8 cellular contexts compared by ENCODE assay signal in the genomic region with DNA sequence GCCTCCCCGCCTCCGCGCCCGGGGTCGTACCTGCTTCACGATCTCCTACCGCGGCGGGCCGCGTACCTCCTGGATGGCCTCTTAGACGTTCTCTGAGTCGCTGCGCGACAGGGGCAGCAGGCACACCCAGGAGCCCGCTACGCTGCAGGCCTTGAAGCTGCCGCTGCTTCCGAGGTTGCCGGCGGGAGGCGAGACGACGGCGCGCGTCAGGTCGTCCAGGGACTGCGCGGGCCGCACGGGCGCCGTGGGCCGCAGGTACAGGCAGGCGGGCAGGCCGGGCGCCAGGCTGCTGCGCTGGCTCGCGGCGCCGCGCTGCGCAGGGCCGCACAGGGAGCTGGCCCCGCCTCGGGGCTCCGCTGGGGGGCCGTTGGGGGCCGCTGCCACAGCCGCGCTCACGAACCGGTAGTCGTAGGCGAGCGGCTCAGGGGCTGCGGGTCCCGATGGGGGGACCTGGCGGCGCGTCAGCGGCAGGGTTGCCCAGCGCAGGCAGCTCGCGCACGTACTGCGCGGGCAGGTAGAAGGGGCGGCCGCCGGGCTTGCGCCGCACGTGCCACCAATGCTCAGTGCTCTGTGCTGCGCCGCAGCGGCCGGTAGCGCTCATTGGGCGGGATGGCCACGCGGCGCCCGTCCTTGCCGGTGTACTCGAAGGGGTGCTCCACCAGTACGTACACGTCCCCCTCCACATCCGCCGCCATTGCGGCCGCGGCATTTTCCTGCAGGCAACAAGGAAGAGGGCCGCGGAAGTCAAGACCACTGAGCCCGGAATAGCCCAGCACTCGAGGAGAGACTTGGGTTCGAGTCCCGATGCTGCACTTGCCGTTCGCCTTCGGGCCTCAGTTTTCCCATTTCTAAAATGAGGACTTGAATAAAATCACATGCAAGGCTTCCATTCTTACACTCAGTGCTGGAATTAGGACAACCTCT.
DNase-seq lines count a peak whose midpoint lies in the region; ATAC-seq, FAIRE-seq and TF ChIP-seq lines count a peak whose summit lies in the region.

No MANE protein-coding gene starts in this region.

- TF ChIP-seq EP300 in SK-N-SH (IDR thresholded peaks at IDR 0.05; ENCODE audit: borderline replicate concordance in 1 of 2, low read depth in 1 of 2, low read length in 1 of 2), result no peak

- H3K79me2 ChIP-seq in PC-3 (ENCODE audit: low read length), result peaks cover 3% of the 10 kb centered on the region; the same call in 1 of the 2 replicates
- H3K79me2 ChIP-seq in SK-N-SH (ENCODE audit: insufficient read depth), result no peaks in the 10 kb centered on the region

- H3K4me1 ChIP-seq in PC-3 (ENCODE audit: insufficient read depth, low read length) (peaks cover 8% of the 10 kb centered on the region; the same call in 1 of the 2 replicates), esophagus (ENCODE audit: control insufficient read depth in 2 of 2, insufficient read depth in 2 of 2, low read length in 1 of 2) (peaks cover 5 to 29% of the 10 kb centered on the region in 2 donors), neutrophil (ENCODE audit: control insufficient read depth in 1 of 2, insufficient read depth in 1 of 2, low read depth in 1 of 2, low read length in 1 of 2) (peaks cover 71 to 72% of the 10 kb centered on the region in 2 experiments), SK-N-SH (ENCODE audit: control insufficient read depth in 1 of 2, insufficient read depth in 2 of 2, low read depth in 1 of 2, low read length in 1 of 2) (peaks cover 6 to 17% of the 10 kb centered on the region in 2 experiments; a peak in 3 of 4 replicates)

- H3K9me2 ChIP-seq in PC-3 (replicated peaks; ENCODE audit: low read length) (no peaks in the 10 kb centered on the region), SK-N-SH (no peaks in the 10 kb centered on the region)

- H3K27me3 ChIP-seq in PC-3 (ENCODE audit: low read length), result no peaks in the 10 kb centered on the region
- H3K27me3 ChIP-seq in esophagus (ENCODE audit: control insufficient read depth in 1 of 2, insufficient read depth in 2 of 2, low read length in 2 of 2), result no peaks in the 10 kb centered on the region
- peaks cover 27% of the 10 kb centered on the region for H3K27me3 ChIP-seq in neutrophil
- H3K27me3 ChIP-seq in SK-N-SH (ENCODE audit: insufficient read depth), result no peaks in the 10 kb centered on the region

- BruUV-seq in PC-3 (replicated peaks; lab: Mats Ljungman, UMichigan), result no TSS peak

- intact Hi-C loops in PC-3 (cut with micrococcal nuclease), result loop anchor here (5.0 kb wide), 3 partner anchors 49 to 184 kb away; a partner anchor contains a TSS

- H2AFZ ChIP-seq in PC-3 (ENCODE audit: low read length) (no peak overlapping the region), SK-N-SH (ENCODE audit: low read depth) (no peak overlapping the region)

- peak; percentile 15 for FAIRE-seq in GM18507 (lab: Jason Lieb, UNC)

- TF ChIP-seq RAD21 in SK-N-SH (IDR thresholded peaks at IDR 0.05; ENCODE audit: low read length), result no peak

- H3K9me3 ChIP-seq in PC-3 (ENCODE audit: low read length), result no peaks in the 10 kb centered on the region
- no peaks in the 10 kb centered on the region for H3K9me3 ChIP-seq in esophagus (ENCODE audit: control insufficient read depth in 2 of 2, insufficient read depth in 1 of 2, low read depth in 1 of 2, low read length in 1 of 2)
- no peaks in the 10 kb centered on the region for H3K9me3 ChIP-seq in neutrophil
- H3K9me3 ChIP-seq in SK-N-SH, result no peaks in the 10 kb centered on the region

- WGBS in esophagus, 2 donors, result 21 to 22% methylated on average over 98 to 104 of the region's 104 CpGs
- 98% methylated on average over 74 of the region's 104 CpGs for WGBS in SK-N-SH (ENCODE audit: low lambda C conversion rate)

- POLR2A ChIA-PET in PC-3 (lab: Charles Lee; ENCODE audit: unreplicated experiment) (no interaction called here), SK-N-SH (lab: Yijun Ruan, JAX) (no interaction called here)

- no peak for ATAC-seq in PC-3

- H3K36me3 ChIP-seq in PC-3 (ENCODE audit: low read depth, low read length) (no peaks in the 10 kb centered on the region), esophagus (ENCODE audit: control insufficient read depth in 2 of 2, insufficient read depth in 2 of 2, low read length in 1 of 2) (peaks cover 0 to 6% of the 10 kb centered on the region in 2 donors), neutrophil (peaks cover 32% of the 10 kb centered on the region), SK-N-SH (replicated peaks in 1 of 2; ENCODE audit: control insufficient read depth in 1 of 2, insufficient read depth in 2 of 2, low read length in 1 of 2) (peaks cover 0 to 9% of the 10 kb centered on the region in 2 experiments)

- H3K9ac ChIP-seq in PC-3 (ENCODE audit: low read length) (no peak overlapping the region), SK-N-SH (no peak overlapping the region)

- H3K4me3 ChIP-seq in PC-3 (ENCODE audit: low read length) (peak overlapping the region; percentile 58), esophagus (ENCODE audit: low read depth in 1 of 2, low read length in 2 of 2) (peak overlapping the region; percentile 46 to 61), neutrophil (ENCODE audit: low read depth in 1 of 2, low read length in 1 of 2) (peak overlapping the region; percentile 80 to 87), SK-N-SH (ENCODE audit: low read depth in 2 of 2, low read length in 1 of 2) (no peak overlapping the region)

- CTCF ChIA-PET in PC-3 (lab: Charles Lee), result interaction anchor here (0.6 to 0.7 kb wide), 2 partner anchors 9 to 55 kb away, joined by 10 to 11 read pairs; no protein-coding TSS in a partner anchor
- CTCF ChIA-PET in SK-N-SH (lab: Yijun Ruan, JAX), result interaction anchor here (0.5 to 3.0 kb wide), 3 partner anchors 15 to 358 kb away, joined by 4 to 19 read pairs (median 12); no protein-coding TSS in a partner anchor

- H3K27ac ChIP-seq in PC-3 (ENCODE audit: low read length) (no peak overlapping the region), esophagus (ENCODE audit: low read depth in 2 of 2, low read length in 1 of 2) (peak overlapping the region in 1 of 2 donors; percentile 82), neutrophil (peak overlapping the region; percentile 86), SK-N-SH (ENCODE audit: low read depth in 2 of 2, low read length in 1 of 2) (no peak overlapping the region)

- H4K20me1 ChIP-seq in PC-3 (ENCODE audit: low read length) (no peaks in the 10 kb centered on the region), SK-N-SH (ENCODE audit: insufficient read depth) (no peaks in the 10 kb centered on the region)

- H3F3A ChIP-seq in PC-3 (ENCODE audit: low read length, unreplicated experiment) (no peaks in the 10 kb centered on the region), SK-N-SH (replicated peaks; ENCODE audit: insufficient read depth) (peaks cover 21% of the 10 kb centered on the region)

- DNase-seq in GM18507 (ENCODE audit: extremely low spot score, insufficient read length, low read depth), result no peak
- peak; percentile 40 for DNase-seq in PC-3
- no peak for DNase-seq in Kasumi-1 (lab: John Stamatoyannopoulos, UW)
- no peak for DNase-seq in HPDE6-E6E7 (ENCODE audit: extremely low spot score)
- no peak for DNase-seq in SIG-M5 (lab: John Stamatoyannopoulos, UW)
- no peak for DNase-seq in SK-N-SH

- H3K4me2 ChIP-seq in PC-3 (ENCODE audit: low read length) (peak overlapping the region; percentile 82), SK-N-SH (no peak overlapping the region)

- TF ChIP-seq CTCF in PC-3 (conservative IDR thresholded peaks at IDR 0.05; ENCODE audit: low read depth, low read length) (no peak), neutrophil (IDR thresholded peaks at IDR 0.05) (no peak), SK-N-SH (IDR thresholded peaks at IDR 0.05) (no peak)

TF ChIP-seq in SK-N-SH, 30 proteins besides CTCF, POLR2A, EP300 and RAD21:
- TF ChIP-seq, protein P1, sequence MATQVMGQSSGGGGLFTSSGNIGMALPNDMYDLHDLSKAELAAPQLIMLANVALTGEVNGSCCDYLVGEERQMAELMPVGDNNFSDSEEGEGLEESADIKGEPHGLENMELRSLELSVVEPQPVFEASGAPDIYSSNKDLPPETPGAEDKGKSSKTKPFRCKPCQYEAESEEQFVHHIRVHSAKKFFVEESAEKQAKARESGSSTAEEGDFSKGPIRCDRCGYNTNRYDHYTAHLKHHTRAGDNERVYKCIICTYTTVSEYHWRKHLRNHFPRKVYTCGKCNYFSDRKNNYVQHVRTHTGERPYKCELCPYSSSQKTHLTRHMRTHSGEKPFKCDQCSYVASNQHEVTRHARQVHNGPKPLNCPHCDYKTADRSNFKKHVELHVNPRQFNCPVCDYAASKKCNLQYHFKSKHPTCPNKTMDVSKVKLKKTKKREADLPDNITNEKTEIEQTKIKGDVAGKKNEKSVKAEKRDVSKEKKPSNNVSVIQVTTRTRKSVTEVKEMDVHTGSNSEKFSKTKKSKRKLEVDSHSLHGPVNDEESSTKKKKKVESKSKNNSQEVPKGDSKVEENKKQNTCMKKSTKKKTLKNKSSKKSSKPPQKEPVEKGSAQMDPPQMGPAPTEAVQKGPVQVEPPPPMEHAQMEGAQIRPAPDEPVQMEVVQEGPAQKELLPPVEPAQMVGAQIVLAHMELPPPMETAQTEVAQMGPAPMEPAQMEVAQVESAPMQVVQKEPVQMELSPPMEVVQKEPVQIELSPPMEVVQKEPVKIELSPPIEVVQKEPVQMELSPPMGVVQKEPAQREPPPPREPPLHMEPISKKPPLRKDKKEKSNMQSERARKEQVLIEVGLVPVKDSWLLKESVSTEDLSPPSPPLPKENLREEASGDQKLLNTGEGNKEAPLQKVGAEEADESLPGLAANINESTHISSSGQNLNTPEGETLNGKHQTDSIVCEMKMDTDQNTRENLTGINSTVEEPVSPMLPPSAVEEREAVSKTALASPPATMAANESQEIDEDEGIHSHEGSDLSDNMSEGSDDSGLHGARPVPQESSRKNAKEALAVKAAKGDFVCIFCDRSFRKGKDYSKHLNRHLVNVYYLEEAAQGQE (IDR thresholded peaks at IDR 0.05; ENCODE audit: low read depth, low read length), result no peak
- TF ChIP-seq GABPA (IDR thresholded peaks at IDR 0.05; ENCODE audit: low read depth), result no peak
- no peak for TF ChIP-seq SMC3 (IDR thresholded peaks at IDR 0.05; ENCODE audit: low read depth, low read length)
- no peak for TF ChIP-seq GATA2 (CRISPR knock-in tag; IDR thresholded peaks at IDR 0.05)

Comparison
In these comparisons a context has a peak if more than half of its experiments do, and no peak if none do; other contexts are left out.
1. H3K4me3 ChIP-seq: peak in PC-3 (single experiment), esophagus (2 of 2) and neutrophil (2 of 2); none in SK-N-SH (0 of 2).